ENCODE assay signal across 1 cellular context in the genomic region with DNA sequence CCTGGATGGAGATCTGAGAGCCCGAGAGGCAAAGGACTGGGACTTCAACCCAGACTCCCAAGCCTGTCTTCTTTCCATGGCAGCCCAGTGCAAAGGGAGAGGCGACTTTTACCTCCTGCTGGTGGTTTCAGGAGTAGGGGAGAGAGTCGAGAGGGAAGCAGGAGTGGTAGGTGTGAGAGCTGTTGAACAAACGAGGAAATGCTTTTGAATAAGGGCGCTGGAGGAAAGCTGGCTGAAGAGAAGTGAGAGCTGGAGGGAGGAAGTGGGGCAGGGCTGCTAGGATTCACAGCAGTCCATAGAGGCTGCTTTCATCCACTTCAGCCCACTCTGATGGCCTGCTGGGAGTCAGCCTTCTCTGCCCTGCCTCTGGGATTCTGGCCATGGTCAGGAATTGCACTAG.
TF ChIP-seq lines count a peak whose summit lies in the region.

No MANE protein-coding gene starts in this region.

TF ChIP-seq in GM23338, 12 proteins besides CTCF, POLR2A, EP300 and RAD21 (continued from another document):
- TF ChIP-seq, protein P1, sequence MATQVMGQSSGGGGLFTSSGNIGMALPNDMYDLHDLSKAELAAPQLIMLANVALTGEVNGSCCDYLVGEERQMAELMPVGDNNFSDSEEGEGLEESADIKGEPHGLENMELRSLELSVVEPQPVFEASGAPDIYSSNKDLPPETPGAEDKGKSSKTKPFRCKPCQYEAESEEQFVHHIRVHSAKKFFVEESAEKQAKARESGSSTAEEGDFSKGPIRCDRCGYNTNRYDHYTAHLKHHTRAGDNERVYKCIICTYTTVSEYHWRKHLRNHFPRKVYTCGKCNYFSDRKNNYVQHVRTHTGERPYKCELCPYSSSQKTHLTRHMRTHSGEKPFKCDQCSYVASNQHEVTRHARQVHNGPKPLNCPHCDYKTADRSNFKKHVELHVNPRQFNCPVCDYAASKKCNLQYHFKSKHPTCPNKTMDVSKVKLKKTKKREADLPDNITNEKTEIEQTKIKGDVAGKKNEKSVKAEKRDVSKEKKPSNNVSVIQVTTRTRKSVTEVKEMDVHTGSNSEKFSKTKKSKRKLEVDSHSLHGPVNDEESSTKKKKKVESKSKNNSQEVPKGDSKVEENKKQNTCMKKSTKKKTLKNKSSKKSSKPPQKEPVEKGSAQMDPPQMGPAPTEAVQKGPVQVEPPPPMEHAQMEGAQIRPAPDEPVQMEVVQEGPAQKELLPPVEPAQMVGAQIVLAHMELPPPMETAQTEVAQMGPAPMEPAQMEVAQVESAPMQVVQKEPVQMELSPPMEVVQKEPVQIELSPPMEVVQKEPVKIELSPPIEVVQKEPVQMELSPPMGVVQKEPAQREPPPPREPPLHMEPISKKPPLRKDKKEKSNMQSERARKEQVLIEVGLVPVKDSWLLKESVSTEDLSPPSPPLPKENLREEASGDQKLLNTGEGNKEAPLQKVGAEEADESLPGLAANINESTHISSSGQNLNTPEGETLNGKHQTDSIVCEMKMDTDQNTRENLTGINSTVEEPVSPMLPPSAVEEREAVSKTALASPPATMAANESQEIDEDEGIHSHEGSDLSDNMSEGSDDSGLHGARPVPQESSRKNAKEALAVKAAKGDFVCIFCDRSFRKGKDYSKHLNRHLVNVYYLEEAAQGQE (IDR thresholded peaks at IDR 0.05; ENCODE audit: unreplicated experiment), result no peak
- TF ChIP-seq EZH2 (IDR thresholded peaks at IDR 0.05; ENCODE audit: low read depth, unreplicated experiment) (no peak), STAT1 (IDR thresholded peaks at IDR 0.05; ENCODE audit: unreplicated experiment) (no peak), CREB1 (CRISPR knock-in tag; IDR thresholded peaks at IDR 0.05; ENCODE audit: low read depth) (no peak)
- TF ChIP-seq, protein P2, sequence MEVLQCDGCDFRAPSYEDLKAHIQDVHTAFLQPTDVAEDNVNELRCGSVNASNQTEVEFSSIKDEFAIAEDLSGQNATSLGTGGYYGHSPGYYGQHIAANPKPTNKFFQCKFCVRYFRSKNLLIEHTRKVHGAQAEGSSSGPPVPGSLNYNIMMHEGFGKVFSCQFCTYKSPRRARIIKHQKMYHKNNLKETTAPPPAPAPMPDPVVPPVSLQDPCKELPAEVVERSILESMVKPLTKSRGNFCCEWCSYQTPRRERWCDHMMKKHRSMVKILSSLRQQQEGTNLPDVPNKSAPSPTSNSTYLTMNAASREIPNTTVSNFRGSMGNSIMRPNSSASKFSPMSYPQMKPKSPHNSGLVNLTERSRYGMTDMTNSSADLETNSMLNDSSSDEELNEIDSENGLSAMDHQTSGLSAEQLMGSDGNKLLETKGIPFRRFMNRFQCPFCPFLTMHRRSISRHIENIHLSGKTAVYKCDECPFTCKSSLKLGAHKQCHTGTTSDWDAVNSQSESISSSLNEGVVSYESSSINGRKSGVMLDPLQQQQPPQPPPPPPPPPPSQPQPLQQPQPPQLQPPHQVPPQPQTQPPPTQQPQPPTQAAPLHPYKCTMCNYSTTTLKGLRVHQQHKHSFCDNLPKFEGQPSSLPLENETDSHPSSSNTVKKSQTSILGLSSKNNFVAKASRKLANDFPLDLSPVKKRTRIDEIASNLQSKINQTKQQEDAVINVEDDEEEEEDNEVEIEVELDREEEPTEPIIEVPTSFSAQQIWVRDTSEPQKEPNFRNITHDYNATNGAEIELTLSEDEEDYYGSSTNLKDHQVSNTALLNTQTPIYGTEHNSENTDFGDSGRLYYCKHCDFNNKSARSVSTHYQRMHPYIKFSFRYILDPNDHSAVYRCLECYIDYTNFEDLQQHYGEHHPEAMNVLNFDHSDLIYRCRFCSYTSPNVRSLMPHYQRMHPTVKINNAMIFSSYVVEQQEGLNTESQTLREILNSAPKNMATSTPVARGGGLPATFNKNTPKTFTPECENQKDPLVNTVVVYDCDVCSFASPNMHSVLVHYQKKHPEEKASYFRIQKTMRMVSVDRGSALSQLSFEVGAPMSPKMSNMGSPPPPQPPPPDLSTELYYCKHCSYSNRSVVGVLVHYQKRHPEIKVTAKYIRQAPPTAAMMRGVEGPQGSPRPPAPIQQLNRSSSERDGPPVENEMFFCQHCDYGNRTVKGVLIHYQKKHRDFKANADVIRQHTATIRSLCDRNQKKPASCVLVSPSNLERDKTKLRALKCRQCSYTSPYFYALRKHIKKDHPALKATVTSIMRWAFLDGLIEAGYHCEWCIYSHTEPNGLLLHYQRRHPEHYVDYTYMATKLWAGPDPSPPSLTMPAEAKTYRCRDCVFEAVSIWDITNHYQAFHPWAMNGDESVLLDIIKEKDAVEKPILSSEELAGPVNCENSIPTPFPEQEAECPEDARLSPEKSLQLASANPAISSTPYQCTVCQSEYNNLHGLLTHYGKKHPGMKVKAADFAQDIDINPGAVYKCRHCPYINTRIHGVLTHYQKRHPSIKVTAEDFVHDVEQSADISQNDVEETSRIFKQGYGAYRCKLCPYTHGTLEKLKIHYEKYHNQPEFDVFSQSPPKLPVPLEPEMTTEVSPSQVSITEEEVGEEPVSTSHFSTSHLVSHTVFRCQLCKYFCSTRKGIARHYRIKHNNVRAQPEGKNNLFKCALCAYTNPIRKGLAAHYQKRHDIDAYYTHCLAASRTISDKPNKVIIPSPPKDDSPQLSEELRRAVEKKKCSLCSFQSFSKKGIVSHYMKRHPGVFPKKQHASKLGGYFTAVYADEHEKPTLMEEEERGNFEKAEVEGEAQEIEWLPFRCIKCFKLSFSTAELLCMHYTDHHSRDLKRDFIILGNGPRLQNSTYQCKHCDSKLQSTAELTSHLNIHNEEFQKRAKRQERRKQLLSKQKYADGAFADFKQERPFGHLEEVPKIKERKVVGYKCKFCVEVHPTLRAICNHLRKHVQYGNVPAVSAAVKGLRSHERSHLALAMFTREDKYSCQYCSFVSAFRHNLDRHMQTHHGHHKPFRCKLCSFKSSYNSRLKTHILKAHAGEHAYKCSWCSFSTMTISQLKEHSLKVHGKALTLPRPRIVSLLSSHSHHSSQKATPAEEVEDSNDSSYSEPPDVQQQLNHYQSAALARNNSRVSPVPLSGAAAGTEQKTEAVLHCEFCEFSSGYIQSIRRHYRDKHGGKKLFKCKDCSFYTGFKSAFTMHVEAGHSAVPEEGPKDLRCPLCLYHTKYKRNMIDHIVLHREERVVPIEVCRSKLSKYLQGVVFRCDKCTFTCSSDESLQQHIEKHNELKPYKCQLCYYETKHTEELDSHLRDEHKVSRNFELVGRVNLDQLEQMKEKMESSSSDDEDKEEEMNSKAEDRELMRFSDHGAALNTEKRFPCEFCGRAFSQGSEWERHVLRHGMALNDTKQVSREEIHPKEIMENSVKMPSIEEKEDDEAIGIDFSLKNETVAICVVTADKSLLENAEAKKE (CRISPR knock-in tag; IDR thresholded peaks at IDR 0.05), result no peak
